In the genomic region with DNA sequence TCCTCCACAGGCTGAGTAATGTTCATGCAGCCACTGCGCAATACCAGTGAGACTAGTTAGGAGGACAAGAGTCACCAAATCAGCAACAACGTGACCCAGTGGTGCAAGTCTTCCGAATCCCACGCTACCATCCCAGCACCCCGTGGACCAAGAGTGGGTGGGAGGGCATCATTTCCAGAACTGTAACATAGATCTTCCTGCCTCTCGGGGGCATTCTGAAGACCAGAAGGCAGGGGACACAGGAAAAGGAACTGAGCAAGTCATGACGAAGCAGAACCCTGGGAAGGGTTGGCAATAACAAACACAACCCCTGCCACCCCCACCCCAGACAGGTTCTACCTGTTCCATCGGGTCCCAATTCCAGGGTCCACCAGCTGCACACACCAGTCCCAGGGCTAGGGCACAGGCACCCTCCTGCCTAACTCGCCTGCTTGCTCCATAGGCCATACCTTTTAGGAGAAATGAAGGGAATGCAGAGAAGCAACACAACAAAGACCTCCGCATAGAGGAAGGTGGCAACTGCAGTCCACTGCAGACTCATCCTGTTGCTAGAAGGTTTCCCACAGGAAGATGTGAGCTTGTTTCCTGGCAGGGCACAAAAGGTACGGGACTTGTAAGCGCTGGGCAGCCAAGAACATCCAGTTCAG, we compare ENCODE assay signal across 8 cellular contexts. TPM values are rescaled to one million over a fixed set of nuclear protein-coding genes. Genes with fewer than 3 reads are reported as not detected.
DNase-seq lines count a peak whose midpoint lies in the region; ATAC-seq, FAIRE-seq and TF ChIP-seq lines count a peak whose summit lies in the region.

No MANE protein-coding gene starts in this region.

- H3K4me3 ChIP-seq in left ventricle myocardium inferior (peak overlapping the region; percentile 81), HepG2 (replicated peaks in 1 of 3; ENCODE audit: insufficient read depth in 1 of 3, low read depth in 2 of 3, low read length in 3 of 3) (peak overlapping the region; percentile 49 to 74 (median 60); a peak in 5 of 6 replicates), urinary bladder (ENCODE audit: low read depth, low read length) (peak overlapping the region; percentile 76)

- TF ChIP-seq POLR2A in HepG2 (IDR thresholded peaks at IDR 0.05; ENCODE audit: insufficient read depth in 1 of 2, low read depth in 2 of 2, low read length in 2 of 2), result no peak

- TF ChIP-seq CTCF in left ventricle myocardium inferior (IDR thresholded peaks at IDR 0.05; ENCODE audit: borderline replicate concordance) (no peak), HepG2 (CRISPR knock-in tag; IDR thresholded peaks at IDR 0.05) (no peak)

- peak overlapping the region; percentile 88 for H3K4me3 Mint-ChIP-seq in activated naive CD8-positive, alpha-beta T cell treated with anti-CD3 and anti-CD28 coated beads, Interleukin-2, amount 10 ng/mL, durations not matched to agents 7 days and 5 days

- H3K79me2 ChIP-seq in HepG2 (ENCODE audit: insufficient read depth, low read length), result peaks cover 51% of the 10 kb centered on the region

- H3K27ac Mint-ChIP-seq in activated naive CD8-positive, alpha-beta T cell treated with anti-CD3 and anti-CD28 coated beads, Interleukin-2, amount 10 ng/mL, durations not matched to agents 7 days and 5 days, result peak overlapping the region; percentile 85

- peak overlapping the region; percentile 92 for H3K4me2 ChIP-seq in HepG2 (ENCODE audit: low read depth, low read length)

- peaks cover 29% of the 10 kb centered on the region; the same call in 1 of the 2 replicates for H4K20me1 ChIP-seq in HepG2 (ENCODE audit: insufficient read depth, low read length)

- peak overlapping the region; percentile 82 for H3K9ac ChIP-seq in HepG2 (ENCODE audit: insufficient read depth, low read depth, low read length)

- peaks cover 12% of the 10 kb centered on the region for H3K36me3 Mint-ChIP-seq in activated naive CD8-positive, alpha-beta T cell treated with anti-CD3 and anti-CD28 coated beads, Interleukin-2, amount 10 ng/mL, durations not matched to agents 7 days and 5 days

- H3K27ac ChIP-seq in left ventricle myocardium inferior (replicated peaks), result peak overlapping the region; percentile 93
- peak overlapping the region; percentile 92 for H3K27ac ChIP-seq in HepG2 (ENCODE audit: extremely low read length, insufficient read depth, low read length)
- peak overlapping the region; percentile 88 for H3K27ac ChIP-seq in urinary bladder (ENCODE audit: low read depth)

- in situ Hi-C loops in HepG2 (cut with HindIII; ENCODE audit: extremely low pct_ligation_motif_present, low pct_unique_long_range_greater_than_20kb), result no loop called here

- no peak for TF ChIP-seq RAD21 in HepG2 (CRISPR knock-in tag; IDR thresholded peaks at IDR 0.05)

- CTCF ChIA-PET in HepG2 (lab: Yijun Ruan, JAX; ENCODE audit: low intra/inter-chr PET ratio, low total read pairs), result no interaction called here
- CTCF ChIA-PET in HEK293T (lab: Yijun Ruan, JAX), result no interaction called here

- no peaks in the 10 kb centered on the region for H3K27me3 Mint-ChIP-seq in activated naive CD8-positive, alpha-beta T cell treated with anti-CD3 and anti-CD28 coated beads, Interleukin-2, amount 10 ng/mL, durations not matched to agents 7 days and 5 days

- no peaks in the 10 kb centered on the region for H3K9me3 Mint-ChIP-seq in activated naive CD8-positive, alpha-beta T cell treated with anti-CD3 and anti-CD28 coated beads, Interleukin-2, amount 10 ng/mL, durations not matched to agents 7 days and 5 days

- peaks cover 55% of the 10 kb centered on the region for H3K4me1 ChIP-seq in left ventricle myocardium inferior
- peaks cover 42% of the 10 kb centered on the region for H3K4me1 ChIP-seq in HepG2 (ENCODE audit: insufficient read depth, low read length)
- H3K4me1 ChIP-seq in urinary bladder (ENCODE audit: insufficient read depth), result no peaks in the 10 kb centered on the region

- no peak for TF ChIP-seq EP300 in HepG2 (IDR thresholded peaks at IDR 0.05; ENCODE audit: low read depth in 2 of 2, low read length in 2 of 2)
- no peak for TF ChIP-seq EP300 in HepG2 (CRISPR knock-in tag; IDR thresholded peaks at IDR 0.05; ENCODE audit: borderline replicate concordance)

- no peaks in the 10 kb centered on the region for H3K27me3 ChIP-seq in left ventricle myocardium inferior (ENCODE audit: low read depth)
- H3K27me3 ChIP-seq in HepG2 (ENCODE audit: control insufficient read depth in 1 of 2, insufficient read depth in 2 of 2, low read length in 2 of 2), result no peaks in the 10 kb centered on the region

- no TSS peak for BruUV-seq in HepG2 (replicated peaks; lab: Mats Ljungman, UMichigan)

- POLR2A ChIA-PET in activated naive CD8-positive, alpha-beta T cell treated with anti-CD3 and anti-CD28 coated beads, Interleukin-2, amount 10 ng/mL, durations not matched to agents 7 days and 5 days (lab: Charles Lee), result no interaction called here
- POLR2A ChIA-PET in HepG2 (lab: Yijun Ruan, JAX), result interaction anchor here (1.4 kb wide), 1 partner anchor 14 kb away, joined by 3 read pairs; no protein-coding TSS in a partner anchor
- POLR2A ChIA-PET in HEK293T (lab: Yijun Ruan, JAX), result interaction anchor here (1.4 kb wide), 1 partner anchor 9 kb away, joined by 5 read pairs; no protein-coding TSS in a partner anchor

- H3K4me1 Mint-ChIP-seq in activated naive CD8-positive, alpha-beta T cell treated with anti-CD3 and anti-CD28 coated beads, Interleukin-2, amount 10 ng/mL, durations not matched to agents 7 days and 5 days, result peaks cover 15% of the 10 kb centered on the region

- FAIRE-seq in HepG2 (lab: Jason Lieb, UNC), result no peak

- WGBS in HepG2 (ENCODE audit: low lambda C conversion rate), result 40% methylated on average over 5 of the region's 12 CpGs
- WGBS in urinary bladder, result 43% methylated on average over 12 of the region's 12 CpGs

- DNase-seq in left ventricle myocardium inferior (no peak), left ventricle myocardium superior (no peak), HepG2 (ENCODE audit: low spot score) (no peak), iPS-NIHi7 (ENCODE audit: extremely low spot score) (no peak), HEK293T (ENCODE audit: extremely low spot score) (no peak)
- DNase-seq in activated naive CD8-positive, alpha-beta T cell treated with anti-CD3 and anti-CD28 coated beads, Interleukin-2, amount 10 ng/mL, durations not matched to agents 7 days and 5 days, result no peak

- peaks cover 24% of the 10 kb centered on the region for H3K36me3 ChIP-seq in left ventricle myocardium inferior
- H3K36me3 ChIP-seq in HepG2 (replicated peaks in 1 of 2; ENCODE audit: control insufficient read depth in 1 of 2, insufficient read depth in 2 of 2, low read length in 2 of 2), result peaks cover 4 to 16% of the 10 kb centered on the region in 2 experiments; a peak in 4 of 5 replicates
- H3K36me3 ChIP-seq in urinary bladder (ENCODE audit: insufficient read depth), result peaks cover 2% of the 10 kb centered on the region

- H3K9me3 ChIP-seq in left ventricle myocardium inferior (replicated peaks) (no peaks in the 10 kb centered on the region), HepG2 (ENCODE audit: low read length) (no peaks in the 10 kb centered on the region)

- H2AFZ ChIP-seq in HepG2 (ENCODE audit: low read length), result no peak overlapping the region

- intact Hi-C loops in left ventricle myocardium inferior (cut with micrococcal nuclease), result no loop called here
- intact Hi-C loops in left ventricle myocardium superior (cut with micrococcal nuclease), result no loop called here
- intact Hi-C loops in HepG2 (cut with micrococcal nuclease; ENCODE audit: unreplicated experiment), result no loop called here

- ATAC-seq in left ventricle myocardium superior, result no peak
- no peak for ATAC-seq in activated naive CD8-positive, alpha-beta T cell treated with anti-CD3 and anti-CD28 coated beads, Interleukin-2, amount 10 ng/mL, durations not matched to agents 7 days and 5 days (ENCODE audit: low read depth)
- ATAC-seq in HepG2, result no peak
- ATAC-seq in GM19397 (IDR thresholded peaks at IDR 0.05; ENCODE audit: unreplicated experiment), result no peak

RNA-seq across cellular contexts. Expression of a gene that starts 1.4 kb away (rescaled TPM):
- total RNA-seq in left ventricle myocardium inferior (80.8 TPM), left ventricle myocardium superior (91.6 TPM), HepG2 (2016; rRNA removed; fragmentation: Illumina TruSeq; extraction: Trizol) (101 and 178 TPM in 2 replicates), urinary bladder (68.6 TPM)
- 100 to 1,000 TPM; 140 to 141 TPM for total RNA-seq in activated naive CD8-positive, alpha-beta T cell treated with anti-CD3 and anti-CD28 coated beads, Interleukin-2, amount 10 ng/mL, durations not matched to agents 7 days and 5 days
- 102 and 117 TPM in 2 replicates for total RNA-seq in HepG2 (2016; cell fraction: cytosol; rRNA removed; fragmentation: Illumina TruSeq; extraction: Trizol; ENCODE audit: low read depth)
- total RNA-seq in HepG2 (2016; cell fraction: insoluble cytoplasmic fraction; rRNA removed; fragmentation: Illumina TruSeq; extraction: Trizol), result 101 and 181 TPM in 2 replicates
- 109 and 120 TPM in 2 replicates for total RNA-seq in HepG2 (2016; cell fraction: membrane; rRNA removed; fragmentation: Illumina TruSeq; extraction: Trizol)
- 130 and 143 TPM in 2 replicates for total RNA-seq in HepG2 (2016; cell fraction: nucleus; rRNA removed; fragmentation: Illumina TruSeq; extraction: Trizol)
- polyA plus RNA-seq in HepG2 (2011; rRNA removed) (139 and 155 TPM in 2 replicates), urinary bladder (239 TPM)
- 152 and 160 TPM in 2 replicates for polyA plus RNA-seq in HepG2 (2011; cell fraction: cytosol; rRNA removed)
- polyA plus RNA-seq in HepG2 (2011; cell fraction: nucleus; rRNA removed), result 78.1 and 93.1 TPM in 2 replicates
- polyA plus RNA-seq in HepG2 (2012), result 231 and 288 TPM in 2 replicates
- polyA plus RNA-seq in HepG2 (2016; cell fraction: cytosol; fragmentation: Illumina TruSeq; extraction: Trizol; ENCODE audit: low read depth), result 105 and 124 TPM in 2 replicates
- polyA plus RNA-seq in HepG2 (2016; cell fraction: insoluble cytoplasmic fraction; fragmentation: Illumina TruSeq; extraction: Trizol; ENCODE audit: low read depth), result 93.2 and 96.9 TPM in 2 replicates
- polyA plus RNA-seq in HepG2 (2016; cell fraction: membrane; fragmentation: Illumina TruSeq; extraction: Trizol; ENCODE audit: low read depth), result 94.8 and 109 TPM in 2 replicates
- 219 and 236 TPM in 2 replicates for polyA plus RNA-seq in HepG2 (2016; cell fraction: nucleus; fragmentation: Illumina TruSeq; extraction: Trizol; ENCODE audit: insufficient read depth, low read depth)
- polyA minus RNA-seq in HepG2 (2011; rRNA and poly(A)+ RNA removed; ENCODE audit: low replicate concordance), result 297 and 320 TPM in 2 replicates
- 61.3 and 65.4 TPM in 2 replicates for polyA minus RNA-seq in HepG2 (2011; cell fraction: cytosol; rRNA and poly(A)+ RNA removed)
- 46.2 and 58.7 TPM in 2 replicates for polyA minus RNA-seq in HepG2 (2011; cell fraction: nucleus; rRNA and poly(A)+ RNA removed)

RNA-seq across cellular contexts. Expression of a gene that starts 1.8 kb away (rescaled TPM):
- 16.0 TPM for total RNA-seq in left ventricle myocardium inferior
- 16.5 TPM for total RNA-seq in left ventricle myocardium superior
- total RNA-seq in activated naive CD8-positive, alpha-beta T cell treated with anti-CD3 and anti-CD28 coated beads, Interleukin-2, amount 10 ng/mL, durations not matched to agents 7 days and 5 days, result 10 to 100 TPM; 15.9 to 16.4 TPM
- total RNA-seq in HepG2 (2016; rRNA removed; fragmentation: Illumina TruSeq; extraction: Trizol), result 10.1 and 15.9 TPM in 2 replicates
- total RNA-seq in HepG2 (2016; cell fraction: cytosol; rRNA removed; fragmentation: Illumina TruSeq; extraction: Trizol; ENCODE audit: low read depth), result 1.6 and 2.0 TPM in 2 replicates
- total RNA-seq in HepG2 (2016; cell fraction: insoluble cytoplasmic fraction; rRNA removed; fragmentation: Illumina TruSeq; extraction: Trizol), result 9.1 and 16.2 TPM in 2 replicates
- total RNA-seq in HepG2 (2016; cell fraction: membrane; rRNA removed; fragmentation: Illumina TruSeq; extraction: Trizol), result 5.1 and 7.8 TPM in 2 replicates
- total RNA-seq in HepG2 (2016; cell fraction: nucleus; rRNA removed; fragmentation: Illumina TruSeq; extraction: Trizol), result 14.6 and 18.2 TPM in 2 replicates
- polyA plus RNA-seq in HepG2 (2011; rRNA removed), result 11.4 and 15.4 TPM in 2 replicates
- polyA plus RNA-seq in HepG2 (2011; cell fraction: cytosol; rRNA removed), result 7.2 and 9.7 TPM in 2 replicates
- 50.2 and 59.9 TPM in 2 replicates for polyA plus RNA-seq in HepG2 (2011; cell fraction: nucleus; rRNA removed)
- polyA plus RNA-seq in HepG2 (2012), result 19.7 and 23.2 TPM in 2 replicates
- 2.1 and 2.2 TPM in 2 replicates for polyA plus RNA-seq in HepG2 (2016; cell fraction: cytosol; fragmentation: Illumina TruSeq; extraction: Trizol; ENCODE audit: low read depth)
- 8.6 and 12.6 TPM in 2 replicates for polyA plus RNA-seq in HepG2 (2016; cell fraction: insoluble cytoplasmic fraction; fragmentation: Illumina TruSeq; extraction: Trizol; ENCODE audit: low read depth)
- polyA plus RNA-seq in HepG2 (2016; cell fraction: membrane; fragmentation: Illumina TruSeq; extraction: Trizol; ENCODE audit: low read depth), result 4.3 and 5.1 TPM in 2 replicates
- 34.6 and 36.9 TPM in 2 replicates for polyA plus RNA-seq in HepG2 (2016; cell fraction: nucleus; fragmentation: Illumina TruSeq; extraction: Trizol; ENCODE audit: insufficient read depth, low read depth)
- 25.4 and 48.9 TPM in 2 replicates for polyA minus RNA-seq in HepG2 (2011; rRNA and poly(A)+ RNA removed; ENCODE audit: low replicate concordance)
- 19.4 and 20.9 TPM in 2 replicates for polyA minus RNA-seq in HepG2 (2011; cell fraction: cytosol; rRNA and poly(A)+ RNA removed)
- 25.5 and 30.1 TPM in 2 replicates for polyA minus RNA-seq in HepG2 (2011; cell fraction: nucleus; rRNA and poly(A)+ RNA removed)
- total RNA-seq in urinary bladder, result 5.2 TPM
- polyA plus RNA-seq in urinary bladder, result 19.0 TPM

RNA-seq across cellular contexts. Expression of a gene that starts 35.1 kb away (rescaled TPM):
- total RNA-seq in left ventricle myocardium inferior (229 TPM), left ventricle myocardium superior (208 TPM), HepG2 (2016; rRNA removed; fragmentation: Illumina TruSeq; extraction: Trizol) (9.0 and 13.9 TPM in 2 replicates), urinary bladder (10.0 TPM)
- 1 to 10 TPM; 1.7 to 1.9 TPM for total RNA-seq in activated naive CD8-positive, alpha-beta T cell treated with anti-CD3 and anti-CD28 coated beads, Interleukin-2, amount 10 ng/mL, durations not matched to agents 7 days and 5 days
- 5.6 and 6.3 TPM in 2 replicates for total RNA-seq in HepG2 (2016; cell fraction: cytosol; rRNA removed; fragmentation: Illumina TruSeq; extraction: Trizol; ENCODE audit: low read depth)
- total RNA-seq in HepG2 (2016; cell fraction: insoluble cytoplasmic fraction; rRNA removed; fragmentation: Illumina TruSeq; extraction: Trizol), result 8.6 and 16.2 TPM in 2 replicates
- 22.0 and 22.3 TPM in 2 replicates for total RNA-seq in HepG2 (2016; cell fraction: membrane; rRNA removed; fragmentation: Illumina TruSeq; extraction: Trizol)
- 11.0 and 18.5 TPM in 2 replicates for total RNA-seq in HepG2 (2016; cell fraction: nucleus; rRNA removed; fragmentation: Illumina TruSeq; extraction: Trizol)
- polyA plus RNA-seq in HepG2 (2011; rRNA removed) (176 and 264 TPM in 2 replicates), urinary bladder (76.1 TPM)
- 196 and 214 TPM in 2 replicates for polyA plus RNA-seq in HepG2 (2011; cell fraction: cytosol; rRNA removed)
- 723 and 745 TPM in 2 replicates for polyA plus RNA-seq in HepG2 (2011; cell fraction: nucleus; rRNA removed)
- polyA plus RNA-seq in HepG2 (2012), result 356 and 405 TPM in 2 replicates
- 10.4 and 12.7 TPM in 2 replicates for polyA plus RNA-seq in HepG2 (2016; cell fraction: cytosol; fragmentation: Illumina TruSeq; extraction: Trizol; ENCODE audit: low read depth)
- 19.8 and 27.0 TPM in 2 replicates for polyA plus RNA-seq in HepG2 (2016; cell fraction: insoluble cytoplasmic fraction; fragmentation: Illumina TruSeq; extraction: Trizol; ENCODE audit: low read depth)
- polyA plus RNA-seq in HepG2 (2016; cell fraction: membrane; fragmentation: Illumina TruSeq; extraction: Trizol; ENCODE audit: low read depth), result 35.0 and 35.9 TPM in 2 replicates
- 58.3 and 60.5 TPM in 2 replicates for polyA plus RNA-seq in HepG2 (2016; cell fraction: nucleus; fragmentation: Illumina TruSeq; extraction: Trizol; ENCODE audit: insufficient read depth, low read depth)
- 85.4 and 544 TPM in 2 replicates for polyA minus RNA-seq in HepG2 (2011; rRNA and poly(A)+ RNA removed; ENCODE audit: low replicate concordance)
- polyA minus RNA-seq in HepG2 (2011; cell fraction: cytosol; rRNA and poly(A)+ RNA removed), result 145 and 181 TPM in 2 replicates
- 106 and 150 TPM in 2 replicates for polyA minus RNA-seq in HepG2 (2011; cell fraction: nucleus; rRNA and poly(A)+ RNA removed)

RNA-seq across cellular contexts. Expression of a gene that starts 41.2 kb away (rescaled TPM):
- total RNA-seq in left ventricle myocardium inferior (2.9 TPM), left ventricle myocardium superior (2.4 TPM), HepG2 (2016; rRNA removed; fragmentation: Illumina TruSeq; extraction: Trizol) (1.2 and 3.0 TPM in 2 replicates), urinary bladder (5.9 TPM)
- total RNA-seq in activated naive CD8-positive, alpha-beta T cell treated with anti-CD3 and anti-CD28 coated beads, Interleukin-2, amount 10 ng/mL, durations not matched to agents 7 days and 5 days, result 1 to 10 TPM; 1.3 to 2.1 TPM
- 0.20 and 0.62 TPM in 2 replicates for total RNA-seq in HepG2 (2016; cell fraction: cytosol; rRNA removed; fragmentation: Illumina TruSeq; extraction: Trizol; ENCODE audit: low read depth)
- 0.51 and 3.2 TPM in 2 replicates for total RNA-seq in HepG2 (2016; cell fraction: insoluble cytoplasmic fraction; rRNA removed; fragmentation: Illumina TruSeq; extraction: Trizol)
- 0.90 and 1.4 TPM in 2 replicates for total RNA-seq in HepG2 (2016; cell fraction: membrane; rRNA removed; fragmentation: Illumina TruSeq; extraction: Trizol)
- 3.6 and 5.9 TPM in 2 replicates for total RNA-seq in HepG2 (2016; cell fraction: nucleus; rRNA removed; fragmentation: Illumina TruSeq; extraction: Trizol)
- polyA plus RNA-seq in HepG2 (2011; rRNA removed) (6.9 and 8.1 TPM in 2 replicates), urinary bladder (25.8 TPM)
- polyA plus RNA-seq in HepG2 (2011; cell fraction: cytosol; rRNA removed), result 2.0 and 3.8 TPM in 2 replicates
- polyA plus RNA-seq in HepG2 (2011; cell fraction: nucleus; rRNA removed), result 40.4 and 58.7 TPM in 2 replicates
- polyA plus RNA-seq in HepG2 (2012), result 3.4 and 5.7 TPM in 2 replicates
- 0.61 and 0.93 TPM in 2 replicates for polyA plus RNA-seq in HepG2 (2016; cell fraction: cytosol; fragmentation: Illumina TruSeq; extraction: Trizol; ENCODE audit: low read depth)
- polyA plus RNA-seq in HepG2 (2016; cell fraction: insoluble cytoplasmic fraction; fragmentation: Illumina TruSeq; extraction: Trizol; ENCODE audit: low read depth), result 1.8 and 2.9 TPM in 2 replicates
- 2.0 and 2.3 TPM in 2 replicates for polyA plus RNA-seq in HepG2 (2016; cell fraction: membrane; fragmentation: Illumina TruSeq; extraction: Trizol; ENCODE audit: low read depth)
- 20.2 and 27.0 TPM in 2 replicates for polyA plus RNA-seq in HepG2 (2016; cell fraction: nucleus; fragmentation: Illumina TruSeq; extraction: Trizol; ENCODE audit: insufficient read depth, low read depth)
- 0.68 and 8.0 TPM in 2 replicates for polyA minus RNA-seq in HepG2 (2011; rRNA and poly(A)+ RNA removed; ENCODE audit: low replicate concordance)
- 5.1 and 5.5 TPM in 2 replicates for polyA minus RNA-seq in HepG2 (2011; cell fraction: cytosol; rRNA and poly(A)+ RNA removed)
- 5.0 and 6.8 TPM in 2 replicates for polyA minus RNA-seq in HepG2 (2011; cell fraction: nucleus; rRNA and poly(A)+ RNA removed)

RNA-seq across cellular contexts. Expression of a gene that starts 49.2 kb away (rescaled TPM):
- 6.1 TPM for total RNA-seq in left ventricle myocardium inferior
- total RNA-seq in left ventricle myocardium superior, result 14.5 TPM
- 1 to 10 TPM in 1 of 2 experiments, under 1 TPM in 1; 0.79 to 1.1 TPM for total RNA-seq in activated naive CD8-positive, alpha-beta T cell treated with anti-CD3 and anti-CD28 coated beads, Interleukin-2, amount 10 ng/mL, durations not matched to agents 7 days and 5 days
- total RNA-seq in HepG2 (2016; rRNA removed; fragmentation: Illumina TruSeq; extraction: Trizol), result not detected in 2 replicates
- total RNA-seq in HepG2 (2016; cell fraction: cytosol; rRNA removed; fragmentation: Illumina TruSeq; extraction: Trizol; ENCODE audit: low read depth), result not detected in 2 replicates
- not detected in 2 replicates for total RNA-seq in HepG2 (2016; cell fraction: insoluble cytoplasmic fraction; rRNA removed; fragmentation: Illumina TruSeq; extraction: Trizol)
- not detected in 2 replicates for total RNA-seq in HepG2 (2016; cell fraction: membrane; rRNA removed; fragmentation: Illumina TruSeq; extraction: Trizol)
- not detected in 2 replicates for total RNA-seq in HepG2 (2016; cell fraction: nucleus; rRNA removed; fragmentation: Illumina TruSeq; extraction: Trizol)
- 33.1 and 55.3 TPM in 2 replicates for polyA plus RNA-seq in HepG2 (2011; rRNA removed)
- 25.3 and 25.4 TPM in 2 replicates for polyA plus RNA-seq in HepG2 (2011; cell fraction: cytosol; rRNA removed)
- polyA plus RNA-seq in HepG2 (2011; cell fraction: nucleus; rRNA removed), result 294 and 322 TPM in 2 replicates
- 32.4 and 45.3 TPM in 2 replicates for polyA plus RNA-seq in HepG2 (2012)
- polyA plus RNA-seq in HepG2 (2016; cell fraction: cytosol; fragmentation: Illumina TruSeq; extraction: Trizol; ENCODE audit: low read depth), result 0.12 TPM in 1 of 2 replicates, not detected in the other
- not detected in 2 replicates for polyA plus RNA-seq in HepG2 (2016; cell fraction: insoluble cytoplasmic fraction; fragmentation: Illumina TruSeq; extraction: Trizol; ENCODE audit: low read depth)
- not detected in 2 replicates for polyA plus RNA-seq in HepG2 (2016; cell fraction: membrane; fragmentation: Illumina TruSeq; extraction: Trizol; ENCODE audit: low read depth)
- 1.2 TPM in 1 of 2 replicates, not detected in the other for polyA plus RNA-seq in HepG2 (2016; cell fraction: nucleus; fragmentation: Illumina TruSeq; extraction: Trizol; ENCODE audit: insufficient read depth, low read depth)
- 0.91 and 21.5 TPM in 2 replicates for polyA minus RNA-seq in HepG2 (2011; rRNA and poly(A)+ RNA removed; ENCODE audit: low replicate concordance)
- polyA minus RNA-seq in HepG2 (2011; cell fraction: cytosol; rRNA and poly(A)+ RNA removed), result 8.9 and 13.2 TPM in 2 replicates
- 42.2 and 53.6 TPM in 2 replicates for polyA minus RNA-seq in HepG2 (2011; cell fraction: nucleus; rRNA and poly(A)+ RNA removed)
- total RNA-seq in urinary bladder, result 10.3 TPM
- 73.7 TPM for polyA plus RNA-seq in urinary bladder
